ENCODE assay signal across 8 cellular contexts in the genomic region with DNA sequence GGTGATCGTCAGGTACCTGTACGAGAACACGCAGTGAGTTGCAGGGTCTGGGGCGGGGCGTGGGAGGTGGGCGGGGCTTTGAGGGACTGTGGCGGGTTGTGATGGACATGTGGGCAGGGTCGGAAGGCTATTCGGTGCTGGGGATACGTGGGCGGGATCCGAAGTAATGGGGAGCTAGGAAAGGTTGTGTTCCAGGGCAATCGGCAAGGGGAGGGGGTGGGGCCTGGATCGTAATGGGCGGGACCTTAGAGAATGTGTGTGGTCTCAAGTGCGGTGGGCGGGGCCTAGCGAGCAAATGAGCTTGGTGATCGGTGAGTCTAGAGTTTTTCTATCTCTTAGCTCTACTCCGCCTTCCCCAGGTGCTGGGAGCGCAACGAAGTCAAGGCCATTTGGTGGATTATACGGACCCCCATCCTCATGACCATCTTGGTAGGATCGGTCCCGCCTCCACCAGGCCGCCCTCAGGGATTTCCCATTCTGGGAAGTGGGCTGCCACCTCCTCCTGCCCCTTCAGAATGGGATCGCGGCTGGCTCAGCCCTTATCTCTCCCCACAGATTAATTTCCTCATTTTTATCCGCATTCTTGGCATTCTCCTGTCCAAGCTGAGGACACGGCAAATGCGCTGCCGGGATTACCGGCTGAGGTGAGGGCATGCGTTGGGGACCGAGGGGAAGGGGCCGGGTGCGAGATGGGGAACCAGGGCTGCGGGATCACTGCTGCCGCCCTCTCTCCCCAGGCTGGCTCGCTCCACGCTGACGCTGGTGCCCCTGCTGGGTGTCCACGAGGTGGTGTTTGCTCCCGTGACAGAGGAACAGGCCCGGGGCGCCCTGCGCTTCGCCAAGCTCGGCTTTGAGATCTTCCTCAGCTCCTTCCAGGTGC. TPM values are rescaled to one million over a fixed set of nuclear protein-coding genes. Genes with fewer than 3 reads are reported as not detected.
DNase-seq lines count a peak whose midpoint lies in the region; ATAC-seq and TF ChIP-seq lines count a peak whose summit lies in the region.

No MANE protein-coding gene starts in this region.

- H3K9me3 Mint-ChIP-seq in activated CD4-positive, alpha-beta memory T cell treated with anti-CD3 and anti-CD28 coated beads for 36 hours: no peaks in the 10 kb centered on the region

- POLR2A ChIA-PET in activated CD4-positive, alpha-beta memory T cell treated with anti-CD3 and anti-CD28 coated beads for 36 hours (lab: Charles Lee): interaction anchor here (0.6 to 2.2 kb wide), 7 partner anchors 9 to 149 kb away, joined by 3 to 8 read pairs (median 4); a partner anchor contains a TSS

- peak overlapping the region in 1 of 3 donors; percentile 16 for H3K4me3 ChIP-seq in right lobe of liver

- no peaks in the 10 kb centered on the region for H3K9me3 ChIP-seq in right lobe of liver

- intact Hi-C loops in activated CD4-positive, alpha-beta memory T cell treated with anti-CD3 and anti-CD28 coated beads for 36 hours (cut with micrococcal nuclease): loop anchor here (1.0 kb wide), 2 partner anchors 9 to 32 kb away; a partner anchor contains a TSS
- intact Hi-C loops in right lobe of liver (cut with DNase I): no loop called here

- CTCF ChIA-PET in activated CD4-positive, alpha-beta memory T cell treated with anti-CD3 and anti-CD28 coated beads for 36 hours (lab: Charles Lee): interaction anchor here (0.6 to 8.3 kb wide), 11 partner anchors 10 to 238 kb away, joined by 3 to 77 read pairs (median 4); a partner anchor contains a TSS

- TF ChIP-seq POLR2A in right lobe of liver (IDR thresholded peaks at IDR 0.05) (no peak), GM18505 (IDR thresholded peaks at IDR 0.05; ENCODE audit: borderline replicate concordance, extremely low read depth, insufficient read depth, insufficient read length) (no peak)

- DNase-seq in NCI-H1417 (lab: John Stamatoyannopoulos, UW) (peak in 2 of 3 experiments; percentile 50 to 97), NCI-H1417 treated with DMSO at 0.1 percent for 48 hours (lab: John Stamatoyannopoulos, UW) (no peak), NCI-H146 treated with DMSO at 0.1 percent for 48 hours (lab: John Stamatoyannopoulos, UW; ENCODE audit: unreplicated experiment) (peak; percentile 88), dermis microvascular lymphatic vessel endothelial cell (ENCODE audit: low read depth in 2 of 2) (peak; percentile 65 to 86), right lobe of liver (peak; percentile 51 to 68 (median 58))
- DNase-seq in activated CD4-positive, alpha-beta memory T cell treated with anti-CD3 and anti-CD28 coated beads for 36 hours: peak; percentile 93
- DNase-seq in stimulated activated CD4-positive, alpha-beta T cell treated with anti-CD3 and anti-CD28 coated beads, TNF-alpha, amount 100 ng/mL, for 24 hours (ENCODE audit: low read depth in 3 of 3): peak; percentile 60 to 91 (median 68)

- H3K27ac Mint-ChIP-seq in activated CD4-positive, alpha-beta memory T cell treated with anti-CD3 and anti-CD28 coated beads for 36 hours: no peak overlapping the region

- WGBS in right lobe of liver (ENCODE audit: insufficient coverage, low coverage, low lambda C conversion rate, missing lambda C conversion rate): 2% methylated on average over 13 of the region's 49 CpGs

- peaks cover 0 to 4% (median 2%) of the 10 kb centered on the region in 4 donors for H3K4me1 ChIP-seq in right lobe of liver

- no peak for TF ChIP-seq CTCF in right lobe of liver (IDR thresholded peaks at IDR 0.05)

- no peak overlapping the region for H3K27ac ChIP-seq in right lobe of liver

- H3K36me3 ChIP-seq in right lobe of liver: no peaks in the 10 kb centered on the region

- ATAC-seq in right lobe of liver (peak; percentile 9 to 48 (median 30)), GM18505 (IDR thresholded peaks at IDR 0.05; ENCODE audit: unreplicated experiment) (no peak)

- H3K27me3 ChIP-seq in right lobe of liver: peaks cover 0 to 4% of the 10 kb centered on the region in 2 donors

- H3K4me1 Mint-ChIP-seq in activated CD4-positive, alpha-beta memory T cell treated with anti-CD3 and anti-CD28 coated beads for 36 hours (ENCODE audit: low read depth): peaks cover 20% of the 10 kb centered on the region

- peaks cover 2% of the 10 kb centered on the region for H3K36me3 Mint-ChIP-seq in activated CD4-positive, alpha-beta memory T cell treated with anti-CD3 and anti-CD28 coated beads for 36 hours

- H3K4me3 Mint-ChIP-seq in activated CD4-positive, alpha-beta memory T cell treated with anti-CD3 and anti-CD28 coated beads for 36 hours: peak overlapping the region; percentile 69

- H3K27me3 Mint-ChIP-seq in activated CD4-positive, alpha-beta memory T cell treated with anti-CD3 and anti-CD28 coated beads for 36 hours: no peaks in the 10 kb centered on the region

RNA-seq across cellular contexts. Expression of a gene that starts 9.6 kb away (rescaled TPM):
- total RNA-seq in activated CD4-positive, alpha-beta memory T cell treated with anti-CD3 and anti-CD28 coated beads for 36 hours: 1 to 10 TPM; 6.6 to 8.3 TPM
- 0.13 TPM in 1 of 2 replicates, not detected in the other for total RNA-seq in dermis microvascular lymphatic vessel endothelial cell
- under 1 TPM in 4 of 6 experiments, not detected in 2; 0.07 to 0.23 (median 0.18) TPM for total RNA-seq in right lobe of liver

RNA-seq across cellular contexts. Expression of a gene that starts 14.2 kb away (rescaled TPM):
- 100 to 1,000 TPM; 789 TPM for total RNA-seq in activated CD4-positive, alpha-beta memory T cell treated with anti-CD3 and anti-CD28 coated beads for 36 hours
- total RNA-seq in dermis microvascular lymphatic vessel endothelial cell (222 and 396 TPM in 2 replicates), right lobe of liver (10 to 100 TPM; 79.7 to 92.5 (median 88.2) TPM)

RNA-seq across cellular contexts. Expression of a gene that starts 14.9 kb away (rescaled TPM):
- total RNA-seq in activated CD4-positive, alpha-beta memory T cell treated with anti-CD3 and anti-CD28 coated beads for 36 hours: 10 to 100 TPM; 13.8 to 16.8 TPM
- total RNA-seq in dermis microvascular lymphatic vessel endothelial cell: 8.3 and 11.7 TPM in 2 replicates
- total RNA-seq in right lobe of liver: 1 to 10 TPM; 4.4 to 6.9 (median 5.9) TPM

RNA-seq across cellular contexts. Expression of a gene that starts 38.4 kb away (rescaled TPM):
- 100 to 1,000 TPM; 159 to 183 TPM for total RNA-seq in activated CD4-positive, alpha-beta memory T cell treated with anti-CD3 and anti-CD28 coated beads for 36 hours
- total RNA-seq in dermis microvascular lymphatic vessel endothelial cell: 11.1 and 15.7 TPM in 2 replicates
- 10 to 100 TPM; 12.6 to 19.7 (median 13.8) TPM for total RNA-seq in right lobe of liver

RNA-seq across cellular contexts. Expression of a gene that starts 53.1 kb away (rescaled TPM):
- 10 to 100 TPM; 26.1 to 29.4 TPM for total RNA-seq in activated CD4-positive, alpha-beta memory T cell treated with anti-CD3 and anti-CD28 coated beads for 36 hours
- total RNA-seq in dermis microvascular lymphatic vessel endothelial cell (3.2 and 5.4 TPM in 2 replicates), right lobe of liver (10 to 100 TPM in 1 of 6 experiments, 1 to 10 TPM in 5; 5.6 to 12.4 (median 7.4) TPM)
